In the genomic region with DNA sequence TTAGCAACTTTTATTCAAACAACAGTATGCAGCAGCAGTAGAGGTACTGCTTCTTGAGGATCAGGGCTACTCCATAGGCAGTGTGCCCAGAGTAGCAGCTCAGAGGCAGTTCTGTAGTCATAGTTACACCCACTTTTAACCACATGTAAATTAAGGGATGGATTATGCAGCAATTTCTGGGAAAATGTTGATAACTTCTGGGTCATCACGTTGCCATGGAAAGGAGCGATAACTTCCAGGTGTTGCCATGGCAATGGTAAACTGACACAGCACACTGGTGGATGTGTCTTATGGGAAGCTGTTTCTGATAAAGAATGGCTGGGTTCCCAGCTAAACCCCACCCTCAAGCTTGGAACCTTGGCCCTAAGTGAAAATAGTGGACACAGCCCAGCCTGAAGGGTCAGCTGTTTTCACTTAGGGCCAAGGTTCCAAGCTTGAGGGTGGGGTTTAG, we compare ENCODE assay signal across 1 cellular context.
TF ChIP-seq lines count a peak whose summit lies in the region.

No MANE protein-coding gene starts in this region.

TF ChIP-seq in K562, 482 proteins besides CTCF, POLR2A, EP300 and RAD21 (continued from another document and continues in another):
- TF ChIP-seq ZNF311 (CRISPR knock-in tag; IDR thresholded peaks at IDR 0.05), result no peak
- TF ChIP-seq ZNF699 (CRISPR knock-in tag; IDR thresholded peaks at IDR 0.05; ENCODE audit: insufficient replicate concordance), result no peak
- TF ChIP-seq NFE2 (IDR thresholded peaks at IDR 0.05; ENCODE audit: low read depth), result peak; percentile 55
- no peak for TF ChIP-seq BRF1 (IDR thresholded peaks at IDR 0.05; ENCODE audit: borderline replicate concordance, extremely low read depth, insufficient read length)
- TF ChIP-seq CSDE1 (IDR thresholded peaks at IDR 0.05), result peak in 1 of 2 experiments; percentile 94; a peak in 2 of 4 replicates
- TF ChIP-seq MTA1 (IDR thresholded peaks at IDR 0.05; ENCODE audit: borderline replicate concordance), result no peak
- no peak for TF ChIP-seq TAF9B (IDR thresholded peaks at IDR 0.05; ENCODE audit: partially characterized antibody)
- TF ChIP-seq, protein P1, sequence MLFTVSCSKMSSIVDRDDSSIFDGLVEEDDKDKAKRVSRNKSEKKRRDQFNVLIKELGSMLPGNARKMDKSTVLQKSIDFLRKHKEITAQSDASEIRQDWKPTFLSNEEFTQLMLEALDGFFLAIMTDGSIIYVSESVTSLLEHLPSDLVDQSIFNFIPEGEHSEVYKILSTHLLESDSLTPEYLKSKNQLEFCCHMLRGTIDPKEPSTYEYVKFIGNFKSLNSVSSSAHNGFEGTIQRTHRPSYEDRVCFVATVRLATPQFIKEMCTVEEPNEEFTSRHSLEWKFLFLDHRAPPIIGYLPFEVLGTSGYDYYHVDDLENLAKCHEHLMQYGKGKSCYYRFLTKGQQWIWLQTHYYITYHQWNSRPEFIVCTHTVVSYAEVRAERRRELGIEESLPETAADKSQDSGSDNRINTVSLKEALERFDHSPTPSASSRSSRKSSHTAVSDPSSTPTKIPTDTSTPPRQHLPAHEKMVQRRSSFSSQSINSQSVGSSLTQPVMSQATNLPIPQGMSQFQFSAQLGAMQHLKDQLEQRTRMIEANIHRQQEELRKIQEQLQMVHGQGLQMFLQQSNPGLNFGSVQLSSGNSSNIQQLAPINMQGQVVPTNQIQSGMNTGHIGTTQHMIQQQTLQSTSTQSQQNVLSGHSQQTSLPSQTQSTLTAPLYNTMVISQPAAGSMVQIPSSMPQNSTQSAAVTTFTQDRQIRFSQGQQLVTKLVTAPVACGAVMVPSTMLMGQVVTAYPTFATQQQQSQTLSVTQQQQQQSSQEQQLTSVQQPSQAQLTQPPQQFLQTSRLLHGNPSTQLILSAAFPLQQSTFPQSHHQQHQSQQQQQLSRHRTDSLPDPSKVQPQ (CRISPR knock-in tag; IDR thresholded peaks at IDR 0.05; ENCODE audit: borderline replicate concordance), result no peak
- no peak for TF ChIP-seq FOXM1 (IDR thresholded peaks at IDR 0.05; ENCODE audit: low read depth)
- no peak for TF ChIP-seq FOXM1 (CRISPR knock-in tag; IDR thresholded peaks at IDR 0.05; ENCODE audit: low read depth)
- TF ChIP-seq, protein P2, sequence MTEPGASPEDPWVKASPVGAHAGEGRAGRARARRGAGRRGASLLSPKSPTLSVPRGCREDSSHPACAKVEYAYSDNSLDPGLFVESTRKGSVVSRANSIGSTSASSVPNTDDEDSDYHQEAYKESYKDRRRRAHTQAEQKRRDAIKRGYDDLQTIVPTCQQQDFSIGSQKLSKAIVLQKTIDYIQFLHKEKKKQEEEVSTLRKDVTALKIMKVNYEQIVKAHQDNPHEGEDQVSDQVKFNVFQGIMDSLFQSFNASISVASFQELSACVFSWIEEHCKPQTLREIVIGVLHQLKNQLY (CRISPR knock-in tag; conservative IDR thresholded peaks at IDR 0.05), result no peak
- TF ChIP-seq, protein P3, sequence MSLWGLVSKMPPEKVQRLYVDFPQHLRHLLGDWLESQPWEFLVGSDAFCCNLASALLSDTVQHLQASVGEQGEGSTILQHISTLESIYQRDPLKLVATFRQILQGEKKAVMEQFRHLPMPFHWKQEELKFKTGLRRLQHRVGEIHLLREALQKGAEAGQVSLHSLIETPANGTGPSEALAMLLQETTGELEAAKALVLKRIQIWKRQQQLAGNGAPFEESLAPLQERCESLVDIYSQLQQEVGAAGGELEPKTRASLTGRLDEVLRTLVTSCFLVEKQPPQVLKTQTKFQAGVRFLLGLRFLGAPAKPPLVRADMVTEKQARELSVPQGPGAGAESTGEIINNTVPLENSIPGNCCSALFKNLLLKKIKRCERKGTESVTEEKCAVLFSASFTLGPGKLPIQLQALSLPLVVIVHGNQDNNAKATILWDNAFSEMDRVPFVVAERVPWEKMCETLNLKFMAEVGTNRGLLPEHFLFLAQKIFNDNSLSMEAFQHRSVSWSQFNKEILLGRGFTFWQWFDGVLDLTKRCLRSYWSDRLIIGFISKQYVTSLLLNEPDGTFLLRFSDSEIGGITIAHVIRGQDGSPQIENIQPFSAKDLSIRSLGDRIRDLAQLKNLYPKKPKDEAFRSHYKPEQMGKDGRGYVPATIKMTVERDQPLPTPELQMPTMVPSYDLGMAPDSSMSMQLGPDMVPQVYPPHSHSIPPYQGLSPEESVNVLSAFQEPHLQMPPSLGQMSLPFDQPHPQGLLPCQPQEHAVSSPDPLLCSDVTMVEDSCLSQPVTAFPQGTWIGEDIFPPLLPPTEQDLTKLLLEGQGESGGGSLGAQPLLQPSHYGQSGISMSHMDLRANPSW (CRISPR knock-in tag; IDR thresholded peaks at IDR 0.05), result no peak
- TF ChIP-seq MTA2 (IDR thresholded peaks at IDR 0.05; ENCODE audit: low read depth), result no peak
- TF ChIP-seq RAD51 (IDR thresholded peaks at IDR 0.05; ENCODE audit: borderline replicate concordance, low read depth), result no peak
- TF ChIP-seq ZNF830 (CRISPR knock-in tag; IDR thresholded peaks at IDR 0.05), result no peak
- TF ChIP-seq, protein P4, sequence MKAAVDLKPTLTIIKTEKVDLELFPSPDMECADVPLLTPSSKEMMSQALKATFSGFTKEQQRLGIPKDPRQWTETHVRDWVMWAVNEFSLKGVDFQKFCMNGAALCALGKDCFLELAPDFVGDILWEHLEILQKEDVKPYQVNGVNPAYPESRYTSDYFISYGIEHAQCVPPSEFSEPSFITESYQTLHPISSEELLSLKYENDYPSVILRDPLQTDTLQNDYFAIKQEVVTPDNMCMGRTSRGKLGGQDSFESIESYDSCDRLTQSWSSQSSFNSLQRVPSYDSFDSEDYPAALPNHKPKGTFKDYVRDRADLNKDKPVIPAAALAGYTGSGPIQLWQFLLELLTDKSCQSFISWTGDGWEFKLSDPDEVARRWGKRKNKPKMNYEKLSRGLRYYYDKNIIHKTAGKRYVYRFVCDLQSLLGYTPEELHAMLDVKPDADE (conservative IDR thresholded peaks at IDR 0.05; ENCODE audit: control insufficient read depth, low read depth, low read length), result no peak
- TF ChIP-seq ZNF121 (CRISPR knock-in tag; conservative IDR thresholded peaks at IDR 0.05), result no peak
- TF ChIP-seq, protein P5, sequence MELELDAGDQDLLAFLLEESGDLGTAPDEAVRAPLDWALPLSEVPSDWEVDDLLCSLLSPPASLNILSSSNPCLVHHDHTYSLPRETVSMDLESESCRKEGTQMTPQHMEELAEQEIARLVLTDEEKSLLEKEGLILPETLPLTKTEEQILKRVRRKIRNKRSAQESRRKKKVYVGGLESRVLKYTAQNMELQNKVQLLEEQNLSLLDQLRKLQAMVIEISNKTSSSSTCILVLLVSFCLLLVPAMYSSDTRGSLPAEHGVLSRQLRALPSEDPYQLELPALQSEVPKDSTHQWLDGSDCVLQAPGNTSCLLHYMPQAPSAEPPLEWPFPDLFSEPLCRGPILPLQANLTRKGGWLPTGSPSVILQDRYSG (tag; conservative IDR thresholded peaks at IDR 0.05; ENCODE audit: low read depth), result no peak
- TF ChIP-seq, protein P6, sequence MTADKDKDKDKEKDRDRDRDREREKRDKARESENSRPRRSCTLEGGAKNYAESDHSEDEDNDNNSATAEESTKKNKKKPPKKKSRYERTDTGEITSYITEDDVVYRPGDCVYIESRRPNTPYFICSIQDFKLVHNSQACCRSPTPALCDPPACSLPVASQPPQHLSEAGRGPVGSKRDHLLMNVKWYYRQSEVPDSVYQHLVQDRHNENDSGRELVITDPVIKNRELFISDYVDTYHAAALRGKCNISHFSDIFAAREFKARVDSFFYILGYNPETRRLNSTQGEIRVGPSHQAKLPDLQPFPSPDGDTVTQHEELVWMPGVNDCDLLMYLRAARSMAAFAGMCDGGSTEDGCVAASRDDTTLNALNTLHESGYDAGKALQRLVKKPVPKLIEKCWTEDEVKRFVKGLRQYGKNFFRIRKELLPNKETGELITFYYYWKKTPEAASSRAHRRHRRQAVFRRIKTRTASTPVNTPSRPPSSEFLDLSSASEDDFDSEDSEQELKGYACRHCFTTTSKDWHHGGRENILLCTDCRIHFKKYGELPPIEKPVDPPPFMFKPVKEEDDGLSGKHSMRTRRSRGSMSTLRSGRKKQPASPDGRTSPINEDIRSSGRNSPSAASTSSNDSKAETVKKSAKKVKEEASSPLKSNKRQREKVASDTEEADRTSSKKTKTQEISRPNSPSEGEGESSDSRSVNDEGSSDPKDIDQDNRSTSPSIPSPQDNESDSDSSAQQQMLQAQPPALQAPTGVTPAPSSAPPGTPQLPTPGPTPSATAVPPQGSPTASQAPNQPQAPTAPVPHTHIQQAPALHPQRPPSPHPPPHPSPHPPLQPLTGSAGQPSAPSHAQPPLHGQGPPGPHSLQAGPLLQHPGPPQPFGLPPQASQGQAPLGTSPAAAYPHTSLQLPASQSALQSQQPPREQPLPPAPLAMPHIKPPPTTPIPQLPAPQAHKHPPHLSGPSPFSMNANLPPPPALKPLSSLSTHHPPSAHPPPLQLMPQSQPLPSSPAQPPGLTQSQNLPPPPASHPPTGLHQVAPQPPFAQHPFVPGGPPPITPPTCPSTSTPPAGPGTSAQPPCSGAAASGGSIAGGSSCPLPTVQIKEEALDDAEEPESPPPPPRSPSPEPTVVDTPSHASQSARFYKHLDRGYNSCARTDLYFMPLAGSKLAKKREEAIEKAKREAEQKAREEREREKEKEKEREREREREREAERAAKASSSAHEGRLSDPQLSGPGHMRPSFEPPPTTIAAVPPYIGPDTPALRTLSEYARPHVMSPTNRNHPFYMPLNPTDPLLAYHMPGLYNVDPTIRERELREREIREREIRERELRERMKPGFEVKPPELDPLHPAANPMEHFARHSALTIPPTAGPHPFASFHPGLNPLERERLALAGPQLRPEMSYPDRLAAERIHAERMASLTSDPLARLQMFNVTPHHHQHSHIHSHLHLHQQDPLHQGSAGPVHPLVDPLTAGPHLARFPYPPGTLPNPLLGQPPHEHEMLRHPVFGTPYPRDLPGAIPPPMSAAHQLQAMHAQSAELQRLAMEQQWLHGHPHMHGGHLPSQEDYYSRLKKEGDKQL (CRISPR knock-in tag; IDR thresholded peaks at IDR 0.05; ENCODE audit: borderline replicate concordance), result no peak
- TF ChIP-seq ZNF436 (CRISPR knock-in tag; IDR thresholded peaks at IDR 0.05), result no peak
- TF ChIP-seq SIN3B (IDR thresholded peaks at IDR 0.05; ENCODE audit: low read depth), result no peak
- no peak for TF ChIP-seq PML (IDR thresholded peaks at IDR 0.05; ENCODE audit: low read length)
- no peak for TF ChIP-seq CBFB (CRISPR knock-in tag; IDR thresholded peaks at IDR 0.05)
- TF ChIP-seq TCF3 (CRISPR knock-in tag; IDR thresholded peaks at IDR 0.05), result peak; percentile 24; the same call in 1 of the 2 replicates
- no peak for TF ChIP-seq SNRNP70 (optimal IDR thresholded peaks at IDR 0.05; ENCODE audit: low read depth, low read length)
- no peak for TF ChIP-seq XRCC3 (IDR thresholded peaks at IDR 0.05)
- no peak for TF ChIP-seq SRSF3 (IDR thresholded peaks at IDR 0.05; ENCODE audit: insufficient read depth, low read length)
- TF ChIP-seq, protein P7, sequence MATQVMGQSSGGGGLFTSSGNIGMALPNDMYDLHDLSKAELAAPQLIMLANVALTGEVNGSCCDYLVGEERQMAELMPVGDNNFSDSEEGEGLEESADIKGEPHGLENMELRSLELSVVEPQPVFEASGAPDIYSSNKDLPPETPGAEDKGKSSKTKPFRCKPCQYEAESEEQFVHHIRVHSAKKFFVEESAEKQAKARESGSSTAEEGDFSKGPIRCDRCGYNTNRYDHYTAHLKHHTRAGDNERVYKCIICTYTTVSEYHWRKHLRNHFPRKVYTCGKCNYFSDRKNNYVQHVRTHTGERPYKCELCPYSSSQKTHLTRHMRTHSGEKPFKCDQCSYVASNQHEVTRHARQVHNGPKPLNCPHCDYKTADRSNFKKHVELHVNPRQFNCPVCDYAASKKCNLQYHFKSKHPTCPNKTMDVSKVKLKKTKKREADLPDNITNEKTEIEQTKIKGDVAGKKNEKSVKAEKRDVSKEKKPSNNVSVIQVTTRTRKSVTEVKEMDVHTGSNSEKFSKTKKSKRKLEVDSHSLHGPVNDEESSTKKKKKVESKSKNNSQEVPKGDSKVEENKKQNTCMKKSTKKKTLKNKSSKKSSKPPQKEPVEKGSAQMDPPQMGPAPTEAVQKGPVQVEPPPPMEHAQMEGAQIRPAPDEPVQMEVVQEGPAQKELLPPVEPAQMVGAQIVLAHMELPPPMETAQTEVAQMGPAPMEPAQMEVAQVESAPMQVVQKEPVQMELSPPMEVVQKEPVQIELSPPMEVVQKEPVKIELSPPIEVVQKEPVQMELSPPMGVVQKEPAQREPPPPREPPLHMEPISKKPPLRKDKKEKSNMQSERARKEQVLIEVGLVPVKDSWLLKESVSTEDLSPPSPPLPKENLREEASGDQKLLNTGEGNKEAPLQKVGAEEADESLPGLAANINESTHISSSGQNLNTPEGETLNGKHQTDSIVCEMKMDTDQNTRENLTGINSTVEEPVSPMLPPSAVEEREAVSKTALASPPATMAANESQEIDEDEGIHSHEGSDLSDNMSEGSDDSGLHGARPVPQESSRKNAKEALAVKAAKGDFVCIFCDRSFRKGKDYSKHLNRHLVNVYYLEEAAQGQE (CRISPR knock-in tag; IDR thresholded peaks at IDR 0.05; ENCODE audit: low read depth), result no peak
- no peak for TF ChIP-seq ZNF174 (CRISPR knock-in tag; IDR thresholded peaks at IDR 0.05)
- TF ChIP-seq RFX5 (IDR thresholded peaks at IDR 0.05; ENCODE audit: low read depth, low read length), result no peak
- no peak for TF ChIP-seq ZNF583 (CRISPR knock-in tag; IDR thresholded peaks at IDR 0.05)
- TF ChIP-seq CHD2 (IDR thresholded peaks at IDR 0.05; ENCODE audit: low read depth, low read length), result no peak
- no peak for TF ChIP-seq DACH1 (IDR thresholded peaks at IDR 0.05; ENCODE audit: partially characterized antibody)
- TF ChIP-seq, protein P8, sequence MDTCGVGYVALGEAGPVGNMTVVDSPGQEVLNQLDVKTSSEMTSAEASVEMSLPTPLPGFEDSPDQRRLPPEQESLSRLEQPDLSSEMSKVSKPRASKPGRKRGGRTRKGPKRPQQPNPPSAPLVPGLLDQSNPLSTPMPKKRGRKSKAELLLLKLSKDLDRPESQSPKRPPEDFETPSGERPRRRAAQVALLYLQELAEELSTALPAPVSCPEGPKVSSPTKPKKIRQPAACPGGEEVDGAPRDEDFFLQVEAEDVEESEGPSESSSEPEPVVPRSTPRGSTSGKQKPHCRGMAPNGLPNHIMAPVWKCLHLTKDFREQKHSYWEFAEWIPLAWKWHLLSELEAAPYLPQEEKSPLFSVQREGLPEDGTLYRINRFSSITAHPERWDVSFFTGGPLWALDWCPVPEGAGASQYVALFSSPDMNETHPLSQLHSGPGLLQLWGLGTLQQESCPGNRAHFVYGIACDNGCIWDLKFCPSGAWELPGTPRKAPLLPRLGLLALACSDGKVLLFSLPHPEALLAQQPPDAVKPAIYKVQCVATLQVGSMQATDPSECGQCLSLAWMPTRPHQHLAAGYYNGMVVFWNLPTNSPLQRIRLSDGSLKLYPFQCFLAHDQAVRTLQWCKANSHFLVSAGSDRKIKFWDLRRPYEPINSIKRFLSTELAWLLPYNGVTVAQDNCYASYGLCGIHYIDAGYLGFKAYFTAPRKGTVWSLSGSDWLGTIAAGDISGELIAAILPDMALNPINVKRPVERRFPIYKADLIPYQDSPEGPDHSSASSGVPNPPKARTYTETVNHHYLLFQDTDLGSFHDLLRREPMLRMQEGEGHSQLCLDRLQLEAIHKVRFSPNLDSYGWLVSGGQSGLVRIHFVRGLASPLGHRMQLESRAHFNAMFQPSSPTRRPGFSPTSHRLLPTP (IDR thresholded peaks at IDR 0.05; ENCODE audit: borderline replicate concordance, extremely low read depth, insufficient read length), result no peak
- TF ChIP-seq ZNF696 (CRISPR knock-in tag; conservative IDR thresholded peaks at IDR 0.05), result no peak
- no peak for TF ChIP-seq ZNF184 (CRISPR knock-in tag; IDR thresholded peaks at IDR 0.05)
